ENCODE assay signal across 1 cellular context in the genomic region with DNA sequence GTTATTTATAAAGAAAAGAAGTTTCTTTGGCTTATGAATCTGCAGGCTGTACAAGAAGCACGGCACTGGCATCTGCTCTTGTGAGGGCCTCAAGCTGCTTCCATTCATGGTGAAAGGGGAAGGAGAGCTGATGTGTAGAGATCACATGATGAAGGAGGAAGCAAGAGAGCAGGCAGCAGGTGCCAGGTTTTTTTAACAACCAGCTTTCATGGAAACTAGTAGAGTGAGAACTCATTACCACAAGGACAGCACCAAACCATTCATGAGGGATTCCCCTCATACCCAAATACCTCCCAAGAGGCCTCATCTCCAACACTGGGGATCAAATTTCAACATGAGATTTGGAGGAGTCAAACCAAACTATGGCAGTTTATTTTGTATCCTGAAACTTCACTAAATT.
TF ChIP-seq lines count a peak whose summit lies in the region.

No MANE protein-coding gene starts in this region.

TF ChIP-seq in H1, 55 proteins besides CTCF, POLR2A, EP300 and RAD21 (continued from another document):
- TF ChIP-seq SIRT6 (IDR thresholded peaks at IDR 0.05; ENCODE audit: low read length) (no peak), ASH2L (IDR thresholded peaks at IDR 0.05; ENCODE audit: low read length) (no peak)
